ENCODE assay signal across 14 cellular contexts in genomic region chr6:125816828-125817280, GRCh38. TPM values are rescaled to one million over a fixed set of nuclear protein-coding genes. Genes with fewer than 3 reads are reported as not detected.
A peak's percentile ranks its signal among the peaks of the same experiment; 100 is the strongest.
DNase-seq lines count a peak whose midpoint lies in the region; ATAC-seq and TF ChIP-seq lines count a peak whose summit lies in the region.
"Had no signal": no experiment of that assay in that cellular context is flagged by ENCODE, and none has a peak within 500 bp of the region (broad histone marks: within the 10 kb centered on the region; RNA-seq: fewer than 3 reads in every experiment).

No MANE protein-coding gene starts in this region.

- H3K4me3 ChIP-seq in DOHH2 (ENCODE audit: low read length) (peak overlapping the region; percentile 64), Karpas-422 (ENCODE audit: low read length) (no peak overlapping the region; the same call in 1 of the 2 replicates)
- H3K4me3 ChIP-seq: BLaER1 had no signal

- H3K4me1 ChIP-seq in DOHH2 (ENCODE audit: control insufficient read depth, low read length) (peaks cover 65% of the 10 kb centered on the region), Karpas-422 (ENCODE audit: low read length) (peaks cover 73% of the 10 kb centered on the region), foreskin keratinocyte (no peaks in the 10 kb centered on the region)

- peaks cover 8% of the 10 kb centered on the region for H3F3A ChIP-seq in DOHH2 (ENCODE audit: control insufficient read depth, insufficient read depth)

- H3K9me3 ChIP-seq in DOHH2 (ENCODE audit: control insufficient read depth, insufficient read depth, low read length) (no peaks in the 10 kb centered on the region), Karpas-422 (ENCODE audit: low read length) (no peaks in the 10 kb centered on the region)
- H3K9me3 ChIP-seq: BLaER1 had no signal

- H4K20me1 ChIP-seq in DOHH2 (ENCODE audit: control insufficient read depth, insufficient read depth, low read depth, low read length) (no peaks in the 10 kb centered on the region), Karpas-422 (ENCODE audit: insufficient read depth, low read depth, low read length) (no peaks in the 10 kb centered on the region)
- H4K20me1 ChIP-seq: BLaER1 had no signal

- peak; percentile 5 for ATAC-seq in foreskin keratinocyte
- no peak for ATAC-seq in GM18861 (IDR thresholded peaks at IDR 0.05; ENCODE audit: unreplicated experiment)

- H3K79me2 ChIP-seq in DOHH2 (ENCODE audit: control insufficient read depth, low read length) (peaks cover 100% of the 10 kb centered on the region), Karpas-422 (ENCODE audit: low read length) (peaks cover 96% of the 10 kb centered on the region)

- H3K9ac ChIP-seq in Karpas-422 (ENCODE audit: low read length): no peak overlapping the region
- H3K9ac ChIP-seq: BLaER1 had no signal

- DNase-seq in ELR (ENCODE audit: low read depth): peak; percentile 10
- DNase-seq in Karpas-422: no peak
- DNase-seq in foreskin keratinocyte: no peak
- DNase-seq in CD1c-positive myeloid dendritic cell (ENCODE audit: extremely low spot score): no peak
- no peak for DNase-seq in GM10266 (ENCODE audit: extremely low spot score)
- DNase-seq: DMS153, Kasumi-1, NCI-H187 treated with DMSO at 0.1 percent for 48 hours, NCI-H446, NCI-H774, SHP77 treated with DMSO at 0.1 percent for 48 hours had no signal

- no peak overlapping the region for H3K27ac ChIP-seq in DOHH2 (ENCODE audit: low read depth, low read length)
- peak overlapping the region; percentile 55 for H3K27ac ChIP-seq in Karpas-422 (ENCODE audit: low read length)
- H3K27ac ChIP-seq in foreskin keratinocyte: no peak overlapping the region
- H3K27ac ChIP-seq: BLaER1 had no signal

- no peak overlapping the region for H2AFZ ChIP-seq in Karpas-422 (ENCODE audit: low read length)

- TF ChIP-seq CTCF in DOHH2 (IDR thresholded peaks at IDR 0.05; ENCODE audit: low read depth, low read length, poor library complexity, severe bottlenecking): no peak
- TF ChIP-seq CTCF in foreskin keratinocyte (conservative IDR thresholded peaks at IDR 0.05): no peak
- TF ChIP-seq CTCF in GM10266 (IDR thresholded peaks at IDR 0.05; ENCODE audit: control insufficient read depth, insufficient read depth, low read depth, missing control alignments): no peak

- H3K9me2 ChIP-seq in DOHH2 (replicated peaks; ENCODE audit: control insufficient read depth, low read length) (no peaks in the 10 kb centered on the region), Karpas-422 (replicated peaks; ENCODE audit: insufficient read depth, low read length) (no peaks in the 10 kb centered on the region)

- H3K27me3 ChIP-seq in DOHH2 (ENCODE audit: control insufficient read depth, low read length) (no peaks in the 10 kb centered on the region), Karpas-422 (ENCODE audit: low read length) (no peaks in the 10 kb centered on the region), foreskin keratinocyte (no peaks in the 10 kb centered on the region)
- H3K27me3 ChIP-seq: BLaER1 had no signal

- peak overlapping the region; percentile 75 for H3K4me2 ChIP-seq in DOHH2 (ENCODE audit: low read length)
- H3K4me2 ChIP-seq in Karpas-422 (ENCODE audit: low read depth, low read length, poor library complexity, severe bottlenecking): peak overlapping the region; percentile 38
- H3K4me2 ChIP-seq: BLaER1 had no signal

- H3K36me3 ChIP-seq in DOHH2 (ENCODE audit: control insufficient read depth, low read length): peaks cover 71% of the 10 kb centered on the region
- peaks cover 27% of the 10 kb centered on the region for H3K36me3 ChIP-seq in Karpas-422 (ENCODE audit: insufficient read depth, low read length)

RNA-seq across cellular contexts. Expression of gene NCOA7, which starts 26.1 kb away (rescaled TPM):
- total RNA-seq in Karpas-422 (2014; rRNA removed; shearing (Covaris generic); ENCODE audit: low replicate concordance): 28.6 and 34.2 TPM in 2 replicates
- total RNA-seq in foreskin keratinocyte: 13.0 and 14.7 TPM in 2 replicates
- 3.6 and 4.9 TPM in 2 replicates for polyA plus RNA-seq in foreskin keratinocyte
